In the genomic region with DNA sequence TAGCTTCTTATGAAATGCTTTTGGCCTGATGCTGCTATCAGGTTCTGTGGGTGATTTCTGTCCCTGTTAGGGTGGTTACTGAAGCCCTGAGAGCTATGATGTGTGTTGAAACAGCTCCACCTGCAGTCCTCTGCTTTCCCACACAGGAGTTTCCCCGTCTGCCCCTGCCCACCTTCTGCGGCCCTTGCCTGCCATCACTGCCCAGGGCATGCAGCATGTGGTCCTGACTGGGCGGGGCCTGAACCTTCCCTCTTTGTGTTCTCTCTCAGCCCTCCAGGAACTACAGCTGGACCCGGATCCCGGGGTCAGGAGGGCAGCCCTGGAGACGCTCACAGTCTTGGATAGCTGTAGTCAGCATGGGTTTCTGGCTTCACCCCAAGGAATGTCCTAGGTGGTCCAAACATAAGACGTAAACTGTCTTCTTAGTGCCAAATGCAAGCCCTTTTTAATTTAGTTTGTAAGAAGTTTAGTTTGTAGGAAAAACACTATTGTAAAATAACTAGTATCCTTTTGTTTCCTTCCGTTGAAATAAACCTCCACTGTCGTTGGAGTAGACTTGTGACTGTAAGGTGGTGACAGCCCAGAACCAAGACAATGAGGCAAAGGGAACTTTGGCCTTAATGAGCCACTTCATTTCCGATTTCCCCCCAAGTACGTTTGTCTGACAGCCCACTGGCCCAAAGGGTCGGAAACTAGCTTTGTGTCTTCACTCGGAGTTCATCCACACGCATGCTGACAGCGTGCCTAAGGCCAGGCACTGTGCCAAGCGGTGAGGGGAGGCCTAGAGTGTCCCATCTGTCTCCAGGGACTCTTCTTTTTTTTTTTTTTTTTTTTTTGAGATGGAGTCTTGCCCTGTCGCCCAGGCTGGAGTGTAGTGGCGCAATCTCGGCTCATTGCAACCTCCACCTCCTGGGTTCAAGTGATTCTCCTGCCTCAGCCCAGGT, we compare ENCODE assay signal across 8 cellular contexts. TPM values are rescaled to one million over a fixed set of nuclear protein-coding genes. Genes with fewer than 3 reads are reported as not detected.
DNase-seq lines count a peak whose midpoint lies in the region; ATAC-seq and TF ChIP-seq lines count a peak whose summit lies in the region.

No MANE protein-coding gene starts in this region.

- H3K27me3 Mint-ChIP-seq in WTC11 (ENCODE audit: low read depth) (no peaks in the 10 kb centered on the region), mesothelial cell of epicardium (ENCODE audit: low read depth) (no peaks in the 10 kb centered on the region)

- H3K4me1 Mint-ChIP-seq in WTC11 (peaks cover 7% of the 10 kb centered on the region), mesothelial cell of epicardium (peaks cover 5% of the 10 kb centered on the region)

- CTCF ChIA-PET in WTC11 (lab: Charles Lee), result interaction anchor here (0.7 to 2.2 kb wide), 20 partner anchors 9 to 577 kb away, joined by 3 to 30 read pairs (median 4); a partner anchor contains a TSS

- H3K36me3 Mint-ChIP-seq in WTC11 (peaks cover 39% of the 10 kb centered on the region), mesothelial cell of epicardium (peaks cover 15% of the 10 kb centered on the region)

- no peak for TF ChIP-seq CTCF in WTC11 (IDR thresholded peaks at IDR 0.05)
- no peak for TF ChIP-seq CTCF in mesothelial cell of epicardium (IDR thresholded peaks at IDR 0.05; ENCODE audit: unreplicated experiment)

- peak; percentile 95 for ATAC-seq in WTC11
- peak; percentile 76 for ATAC-seq in left lobe of liver
- no peak for ATAC-seq in GM18873 (IDR thresholded peaks at IDR 0.05; ENCODE audit: low FRiP score, unreplicated experiment)
- ATAC-seq in HG02571 (IDR thresholded peaks at IDR 0.05; ENCODE audit: unreplicated experiment), result no peak
- no peak for ATAC-seq in GM18867 (IDR thresholded peaks at IDR 0.05; ENCODE audit: unreplicated experiment)

- H3K4me3 Mint-ChIP-seq in WTC11 (no peak overlapping the region), mesothelial cell of epicardium (no peak overlapping the region)

- H3K27ac Mint-ChIP-seq in WTC11 (no peak overlapping the region; the same call in 1 of the 2 replicates), mesothelial cell of epicardium (no peak overlapping the region)

- in situ Hi-C loops in KBM-7 (cut with MboI; ENCODE audit: low pct_unique_long_range_greater_than_20kb, low sequenced_read_pairs), result no loop called here

- DNase-seq in DMS153 treated with DMSO at 0.1 percent for 48 hours (lab: John Stamatoyannopoulos, UW; ENCODE audit: unreplicated experiment) (peak; percentile 41), KBM-7 (peak; percentile 34), WTC11 (ENCODE audit: low spot score) (peak; percentile 80), left lobe of liver (ENCODE audit: low spot score) (peak; percentile 47), mesothelial cell of epicardium (ENCODE audit: low spot score in 2 of 2, unreplicated experiment in 2 of 2) (no peak)

- H3K9me3 Mint-ChIP-seq in WTC11 (no peaks in the 10 kb centered on the region), mesothelial cell of epicardium (no peaks in the 10 kb centered on the region)

- POLR2A ChIA-PET in WTC11 (lab: Charles Lee), result no interaction called here

TF ChIP-seq in WTC11, 78 proteins besides CTCF, POLR2A, EP300 and RAD21 (continues in another document):
- TF ChIP-seq, protein P1, sequence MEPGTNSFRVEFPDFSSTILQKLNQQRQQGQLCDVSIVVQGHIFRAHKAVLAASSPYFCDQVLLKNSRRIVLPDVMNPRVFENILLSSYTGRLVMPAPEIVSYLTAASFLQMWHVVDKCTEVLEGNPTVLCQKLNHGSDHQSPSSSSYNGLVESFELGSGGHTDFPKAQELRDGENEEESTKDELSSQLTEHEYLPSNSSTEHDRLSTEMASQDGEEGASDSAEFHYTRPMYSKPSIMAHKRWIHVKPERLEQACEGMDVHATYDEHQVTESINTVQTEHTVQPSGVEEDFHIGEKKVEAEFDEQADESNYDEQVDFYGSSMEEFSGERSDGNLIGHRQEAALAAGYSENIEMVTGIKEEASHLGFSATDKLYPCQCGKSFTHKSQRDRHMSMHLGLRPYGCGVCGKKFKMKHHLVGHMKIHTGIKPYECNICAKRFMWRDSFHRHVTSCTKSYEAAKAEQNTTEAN (CRISPR knock-in tag; IDR thresholded peaks at IDR 0.05), result no peak
- no peak for TF ChIP-seq EMX1 (CRISPR knock-in tag; IDR thresholded peaks at IDR 0.05)
- TF ChIP-seq, protein P2, sequence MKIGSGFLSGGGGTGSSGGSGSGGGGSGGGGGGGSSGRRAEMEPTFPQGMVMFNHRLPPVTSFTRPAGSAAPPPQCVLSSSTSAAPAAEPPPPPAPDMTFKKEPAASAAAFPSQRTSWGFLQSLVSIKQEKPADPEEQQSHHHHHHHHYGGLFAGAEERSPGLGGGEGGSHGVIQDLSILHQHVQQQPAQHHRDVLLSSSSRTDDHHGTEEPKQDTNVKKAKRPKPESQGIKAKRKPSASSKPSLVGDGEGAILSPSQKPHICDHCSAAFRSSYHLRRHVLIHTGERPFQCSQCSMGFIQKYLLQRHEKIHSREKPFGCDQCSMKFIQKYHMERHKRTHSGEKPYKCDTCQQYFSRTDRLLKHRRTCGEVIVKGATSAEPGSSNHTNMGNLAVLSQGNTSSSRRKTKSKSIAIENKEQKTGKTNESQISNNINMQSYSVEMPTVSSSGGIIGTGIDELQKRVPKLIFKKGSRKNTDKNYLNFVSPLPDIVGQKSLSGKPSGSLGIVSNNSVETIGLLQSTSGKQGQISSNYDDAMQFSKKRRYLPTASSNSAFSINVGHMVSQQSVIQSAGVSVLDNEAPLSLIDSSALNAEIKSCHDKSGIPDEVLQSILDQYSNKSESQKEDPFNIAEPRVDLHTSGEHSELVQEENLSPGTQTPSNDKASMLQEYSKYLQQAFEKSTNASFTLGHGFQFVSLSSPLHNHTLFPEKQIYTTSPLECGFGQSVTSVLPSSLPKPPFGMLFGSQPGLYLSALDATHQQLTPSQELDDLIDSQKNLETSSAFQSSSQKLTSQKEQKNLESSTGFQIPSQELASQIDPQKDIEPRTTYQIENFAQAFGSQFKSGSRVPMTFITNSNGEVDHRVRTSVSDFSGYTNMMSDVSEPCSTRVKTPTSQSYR (CRISPR knock-in tag; IDR thresholded peaks at IDR 0.05), result no peak
- no peak for TF ChIP-seq ZNF416 (CRISPR knock-in tag; IDR thresholded peaks at IDR 0.05)
- TF ChIP-seq, protein P3, sequence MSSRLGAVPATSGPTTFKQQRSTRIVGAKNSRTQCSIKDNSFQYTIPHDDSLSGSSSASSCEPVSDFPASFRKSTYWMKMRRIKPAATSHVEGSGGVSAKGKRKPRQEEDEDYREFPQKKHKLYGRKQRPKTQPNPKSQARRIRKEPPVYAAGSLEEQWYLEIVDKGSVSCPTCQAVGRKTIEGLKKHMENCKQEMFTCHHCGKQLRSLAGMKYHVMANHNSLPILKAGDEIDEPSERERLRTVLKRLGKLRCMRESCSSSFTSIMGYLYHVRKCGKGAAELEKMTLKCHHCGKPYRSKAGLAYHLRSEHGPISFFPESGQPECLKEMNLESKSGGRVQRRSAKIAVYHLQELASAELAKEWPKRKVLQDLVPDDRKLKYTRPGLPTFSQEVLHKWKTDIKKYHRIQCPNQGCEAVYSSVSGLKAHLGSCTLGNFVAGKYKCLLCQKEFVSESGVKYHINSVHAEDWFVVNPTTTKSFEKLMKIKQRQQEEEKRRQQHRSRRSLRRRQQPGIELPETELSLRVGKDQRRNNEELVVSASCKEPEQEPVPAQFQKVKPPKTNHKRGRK (CRISPR knock-in tag; IDR thresholded peaks at IDR 0.05; ENCODE audit: borderline replicate concordance), result no peak
- TF ChIP-seq ZNF396 (CRISPR knock-in tag; IDR thresholded peaks at IDR 0.05; ENCODE audit: borderline replicate concordance), result no peak
- no peak for TF ChIP-seq GRHL2 (CRISPR knock-in tag; IDR thresholded peaks at IDR 0.05; ENCODE audit: insufficient replicate concordance, severe bottlenecking)
- TF ChIP-seq OVOL2 (CRISPR knock-in tag; IDR thresholded peaks at IDR 0.05; ENCODE audit: borderline replicate concordance), result no peak
- TF ChIP-seq, protein P4, sequence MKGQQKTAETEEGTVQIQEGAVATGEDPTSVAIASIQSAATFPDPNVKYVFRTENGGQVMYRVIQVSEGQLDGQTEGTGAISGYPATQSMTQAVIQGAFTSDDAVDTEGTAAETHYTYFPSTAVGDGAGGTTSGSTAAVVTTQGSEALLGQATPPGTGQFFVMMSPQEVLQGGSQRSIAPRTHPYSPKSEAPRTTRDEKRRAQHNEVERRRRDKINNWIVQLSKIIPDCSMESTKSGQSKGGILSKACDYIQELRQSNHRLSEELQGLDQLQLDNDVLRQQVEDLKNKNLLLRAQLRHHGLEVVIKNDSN (CRISPR knock-in tag; IDR thresholded peaks at IDR 0.05), result peak; percentile 47; the same call in 1 of the 2 replicates

RNA-seq across cellular contexts. Expression of a gene that starts 21.2 kb away (rescaled TPM):
- total RNA-seq in WTC11 (2021) (64.2 to 83.7 TPM (median 67.5 TPM) in 3 replicates), left lobe of liver (0.50 TPM), mesothelial cell of epicardium (13.5 to 19.4 TPM (median 17.6 TPM) in 3 replicates)

RNA-seq across cellular contexts. Expression of a gene that starts 55.0 kb away (rescaled TPM):
- total RNA-seq in WTC11 (2021) (0.16 TPM in 1 of 3 replicates, not detected in the others), left lobe of liver (6.6 TPM), mesothelial cell of epicardium (not detected in 3 replicates)

Comparison
In these comparisons a context has a peak if more than half of its experiments do, and no peak if none do; other contexts are left out.
1. DNase-seq: peak in DMS153 treated with DMSO at 0.1 percent for 48 hours (single experiment), KBM-7 (single experiment), WTC11 (single experiment) and left lobe of liver (single experiment); none in mesothelial cell of epicardium (0 of 2).
2. ATAC-seq: peak in WTC11 (single experiment) and left lobe of liver (single experiment); none in GM18873 (single experiment), HG02571 (single experiment) and GM18867 (single experiment).